ENCODE assay signal across 7 cellular contexts in genomic region chr6:4055420-4056041, GRCh38. TPM values are rescaled to one million over a fixed set of nuclear protein-coding genes. Genes with fewer than 3 reads are reported as not detected.
DNase-seq lines count a peak whose midpoint lies in the region; ATAC-seq, FAIRE-seq and TF ChIP-seq lines count a peak whose summit lies in the region.

No MANE protein-coding gene starts in this region.

- no CpG with 5 or more reads among the region's 2 CpGs for WGBS in mesendoderm (ENCODE audit: extremely low coverage, insufficient coverage, low lambda C conversion rate)
- 18 to 30% methylated on average over 2 of the region's 2 CpGs for WGBS in gastroesophageal sphincter (ENCODE audit: low coverage in 1 of 2), 2 donors

- peak; percentile 25 for DNase-seq in NCI-H2227 treated with DMSO at 0.1 percent for 48 hours (lab: John Stamatoyannopoulos, UW)
- peak; percentile 25 for DNase-seq in cerebellar cortex (ENCODE audit: low spot score)
- peak; percentile 29 for DNase-seq in mesendoderm
- DNase-seq in SIG-M5 (lab: John Stamatoyannopoulos, UW) = no peak

- no peak overlapping the region for H2AK5ac ChIP-seq in mesendoderm (ENCODE audit: low read length)

- H3K4ac ChIP-seq in mesendoderm (ENCODE audit: low read depth, low read length) = no peak overlapping the region

- peak in 2 of 4 experiments; percentile 18 to 43 for TF ChIP-seq CTCF in gastroesophageal sphincter (IDR thresholded peaks at IDR 0.05)

- H3K9ac ChIP-seq in mesendoderm (ENCODE audit: low read length) = no peak overlapping the region

- peak; percentile 72 for FAIRE-seq in G401.6 (lab: Jason Lieb, UNC)

- H3K36me3 ChIP-seq in mesendoderm (ENCODE audit: control insufficient read depth, insufficient read depth, low read length) = peaks cover 4% of the 10 kb centered on the region
- H3K36me3 ChIP-seq in gastroesophageal sphincter = peaks cover 15 to 92% of the 10 kb centered on the region in 2 donors

- H3K79me1 ChIP-seq in mesendoderm (ENCODE audit: low read length) = no peaks in the 10 kb centered on the region

- H3K79me2 ChIP-seq in mesendoderm (ENCODE audit: control insufficient read depth, insufficient read depth, low read length) = no peaks in the 10 kb centered on the region

- H3K18ac ChIP-seq in mesendoderm (ENCODE audit: low read length) = no peak overlapping the region

- H3K27me3 ChIP-seq in mesendoderm (ENCODE audit: insufficient read depth, low read length, poor library complexity) (no peaks in the 10 kb centered on the region), gastroesophageal sphincter (no peaks in the 10 kb centered on the region)

- H3K9me3 ChIP-seq in gastroesophageal sphincter = no peaks in the 10 kb centered on the region

- TF ChIP-seq EP300 in gastroesophageal sphincter (IDR thresholded peaks at IDR 0.05) = no peak

- no peak overlapping the region for H4K5ac ChIP-seq in mesendoderm (ENCODE audit: low read length)

- H3K4me3 ChIP-seq in mesendoderm (ENCODE audit: low read length) (no peak overlapping the region), gastroesophageal sphincter (no peak overlapping the region)

- no peaks in the 10 kb centered on the region for H3K4me1 ChIP-seq in mesendoderm (ENCODE audit: control insufficient read depth, low read depth, low read length)
- peaks cover 0 to 14% (median 0%) of the 10 kb centered on the region in 3 donors for H3K4me1 ChIP-seq in gastroesophageal sphincter

- H2BK5ac ChIP-seq in mesendoderm (ENCODE audit: low read length) = no peak overlapping the region

- TF ChIP-seq POLR2A in gastroesophageal sphincter (IDR thresholded peaks at IDR 0.05) = no peak

- H4K8ac ChIP-seq in mesendoderm (ENCODE audit: low read depth, low read length) = no peak overlapping the region

- H3K27ac ChIP-seq in mesendoderm (ENCODE audit: low read depth, low read length) (no peak overlapping the region), gastroesophageal sphincter (no peak overlapping the region)

- no peak overlapping the region for H3K23ac ChIP-seq in mesendoderm (ENCODE audit: low read length)

- no peak overlapping the region for H2BK15ac ChIP-seq in mesendoderm (replicated peaks; ENCODE audit: low read depth)

- H3K56ac ChIP-seq in mesendoderm (ENCODE audit: low read length) = no peak overlapping the region

- H2BK120ac ChIP-seq in mesendoderm (ENCODE audit: low read depth, low read length) = no peak overlapping the region

- ATAC-seq in GM21526 (IDR thresholded peaks at IDR 0.05; ENCODE audit: low FRiP score, unreplicated experiment) = no peak
- no peak for ATAC-seq in gastroesophageal sphincter

- H3K4me2 ChIP-seq in mesendoderm (ENCODE audit: low read length) = no peak overlapping the region

RNA-seq across cellular contexts. Expression of gene FAM217A, which starts 23.4 kb away (rescaled TPM):
- polyA plus RNA-seq in mesendoderm (2013, experiment 1 of 2) = 0.03 TPM
- 0.03 TPM for polyA plus RNA-seq in mesendoderm (2013, experiment 2 of 2)
- total RNA-seq in gastroesophageal sphincter = not detected
